ENCODE assay signal across 17 cellular contexts in genomic region chr20:23586735-23587525, GRCh38. TPM values are rescaled to one million over a fixed set of nuclear protein-coding genes. Genes with fewer than 3 reads are reported as not detected.
DNase-seq lines count a peak whose midpoint lies in the region; ATAC-seq and TF ChIP-seq lines count a peak whose summit lies in the region.
"Had no signal": no experiment of that assay in that cellular context is flagged by ENCODE, and none has a peak within 500 bp of the region (broad histone marks: within the 10 kb centered on the region; RNA-seq: fewer than 3 reads in every experiment).

No MANE protein-coding gene starts in this region.

- H2AK5ac ChIP-seq in mesenchymal stem cell (ENCODE audit: low read length, severe bottlenecking) = no peak overlapping the region

- no peak overlapping the region for H2AFZ ChIP-seq in mesenchymal stem cell (ENCODE audit: low read depth, low read length)

- peak overlapping the region; percentile 28 for H4K8ac ChIP-seq in mesenchymal stem cell (ENCODE audit: low read length)

- POLR2A ChIA-PET in GM10248 (lab: Yijun Ruan, JAX) = no interaction called here

- no peak overlapping the region for H3K4ac ChIP-seq in mesenchymal stem cell (ENCODE audit: low read depth in 1 of 2, low read length in 2 of 2)

- H2BK12ac ChIP-seq in mesenchymal stem cell (ENCODE audit: low read length in 2 of 2) = no peak overlapping the region

- H3K9ac ChIP-seq in mesenchymal stem cell (ENCODE audit: low read length) = no peak overlapping the region
- H3K9ac ChIP-seq: BLaER1 treated with 17β-estradiol and CSF1 and Interleukin-3, amounts not matched to agents 10 nM and 100 nM had no signal

- H3K23ac ChIP-seq in mesenchymal stem cell (ENCODE audit: low read length in 2 of 2) = no peak overlapping the region

- CTCF ChIA-PET in GM10248 (lab: Yijun Ruan, JAX) = interaction anchor here (2.1 kb wide), 1 partner anchor 145 kb away, joined by 8 read pairs; no protein-coding TSS in a partner anchor

- H3K18ac ChIP-seq in mesenchymal stem cell (ENCODE audit: low read depth in 1 of 2, low read length in 2 of 2) = no peak overlapping the region

- H4K91ac ChIP-seq in mesenchymal stem cell (ENCODE audit: low read length) = no peak overlapping the region

- TF ChIP-seq CTCF in GM10248 (IDR thresholded peaks at IDR 0.05; ENCODE audit: control extremely low read depth, extremely low read depth, low read depth, missing control alignments) = no peak
- TF ChIP-seq CTCF in VCaP (conservative IDR thresholded peaks at IDR 0.05) = no peak

- H3K27me3 ChIP-seq in mesenchymal stem cell (ENCODE audit: control insufficient read depth in 1 of 2, insufficient read depth in 1 of 2, low read length in 2 of 2) = peaks cover 34 to 42% of the 10 kb centered on the region in 2 experiments
- H3K27me3 ChIP-seq: BLaER1 treated with 17β-estradiol and CSF1 and Interleukin-3, amounts not matched to agents 10 nM and 100 nM had no signal

- H2BK5ac ChIP-seq in mesenchymal stem cell (ENCODE audit: low read depth, low read length, poor library complexity, severe bottlenecking) = no peak overlapping the region

- no peaks in the 10 kb centered on the region for H3K79me1 ChIP-seq in mesenchymal stem cell (replicated peaks; ENCODE audit: low read length, poor library complexity, severe bottlenecking)

- no peaks in the 10 kb centered on the region for H3K4me1 ChIP-seq in mesenchymal stem cell (ENCODE audit: control insufficient read depth, insufficient read depth, low read depth, low read length)
- H3K4me1 ChIP-seq: HAP-1 had no signal

- peak overlapping the region; percentile 61 for H3K27ac ChIP-seq in VCaP
- H3K27ac ChIP-seq in epithelial cell of prostate = peak overlapping the region; percentile 54
- no peak overlapping the region for H3K27ac ChIP-seq in mesenchymal stem cell (ENCODE audit: low read length, poor library complexity, severe bottlenecking)
- H3K27ac ChIP-seq: BLaER1 treated with 17β-estradiol and CSF1 and Interleukin-3, amounts not matched to agents 10 nM and 100 nM had no signal

- no peak overlapping the region for H2BK120ac ChIP-seq in mesenchymal stem cell (ENCODE audit: low read depth, low read length)

- no peak for ATAC-seq in HG02981 (IDR thresholded peaks at IDR 0.05; ENCODE audit: unreplicated experiment)
- ATAC-seq in GM19452 (IDR thresholded peaks at IDR 0.05; ENCODE audit: unreplicated experiment) = no peak
- ATAC-seq: SK-N-SH treated with all-trans-retinoic acid at 6 μM for 48 hours had no signal

- H3K9me3 ChIP-seq in mesenchymal stem cell (ENCODE audit: control insufficient read depth, low read length) = no peaks in the 10 kb centered on the region
- H3K9me3 ChIP-seq: BLaER1 treated with 17β-estradiol and CSF1 and Interleukin-3, amounts not matched to agents 10 nM and 100 nM; HAP-1 had no signal

- 66% methylated on average over 12 of the region's 13 CpGs for WGBS in mesenchymal stem cell

- no peak overlapping the region for H2BK15ac ChIP-seq in mesenchymal stem cell (ENCODE audit: low read depth, poor library complexity, severe bottlenecking)

- no peak overlapping the region for H3K4me3 ChIP-seq in mesenchymal stem cell (ENCODE audit: insufficient read depth in 1 of 2, low read depth in 1 of 2, low read length in 2 of 2)
- H3K4me3 ChIP-seq: BLaER1 treated with 17β-estradiol and CSF1 and Interleukin-3, amounts not matched to agents 10 nM and 100 nM; HAP-1 had no signal

- DNase-seq in GM10248 (ENCODE audit: extremely low spot score) (peak; percentile 10), epithelial cell of prostate (ENCODE audit: low read depth, low spot score) (no peak), mesenchymal stem cell (no peak), NCI-H82 (lab: John Stamatoyannopoulos, UW) (no peak)
- DNase-seq: CD8-positive, alpha-beta memory T cell; DMS79; NCI-H1105 treated with DMSO at 0.1 percent for 48 hours; NCI-H1694 treated with DMSO at 0.1 percent for 48 hours; NCI-H2227 treated with DMSO at 0.1 percent for 48 hours; NCI-H510A treated with DMSO at 0.1 percent for 48 hours; SIG-M5 had no signal

- H3K14ac ChIP-seq in mesenchymal stem cell (ENCODE audit: low read length in 2 of 2) = no peak overlapping the region

- no peak overlapping the region for H3K4me2 ChIP-seq in mesenchymal stem cell (ENCODE audit: low read length, poor library complexity, severe bottlenecking)
- H3K4me2 ChIP-seq: BLaER1 treated with 17β-estradiol and CSF1 and Interleukin-3, amounts not matched to agents 10 nM and 100 nM had no signal

- H3K36me3 ChIP-seq in mesenchymal stem cell (ENCODE audit: control insufficient read depth in 1 of 2, insufficient read depth in 2 of 2, low read depth in 1 of 2, low read length in 2 of 2) = no peaks in the 10 kb centered on the region
- H3K36me3 ChIP-seq: BLaER1 treated with 17β-estradiol and CSF1 and Interleukin-3, amounts not matched to agents 10 nM and 100 nM; HAP-1 had no signal

RNA-seq across cellular contexts. Expression of gene CST9L, which starts 18.6 kb away (rescaled TPM):
- polyA plus RNA-seq in mesenchymal stem cell (2013, experiment 1 of 2) = not detected
- polyA plus RNA-seq in mesenchymal stem cell (2013, experiment 2 of 2) = not detected
- polyA plus RNA-seq: CD8-positive, alpha-beta memory T cell had no signal

RNA-seq across cellular contexts. Expression of gene CST9, which starts 18.8 kb away (rescaled TPM):
- polyA plus RNA-seq in mesenchymal stem cell (2013, experiment 1 of 2) = not detected
- polyA plus RNA-seq in mesenchymal stem cell (2013, experiment 2 of 2) = not detected
- polyA plus RNA-seq: CD8-positive, alpha-beta memory T cell had no signal

RNA-seq across cellular contexts. Expression of gene CST3, which starts 50.8 kb away (rescaled TPM):
- polyA plus RNA-seq in mesenchymal stem cell (2013, experiment 1 of 2) = 817 TPM
- 846 TPM for polyA plus RNA-seq in mesenchymal stem cell (2013, experiment 2 of 2)
